ENCODE assay signal across 9 cellular contexts in the genomic region with DNA sequence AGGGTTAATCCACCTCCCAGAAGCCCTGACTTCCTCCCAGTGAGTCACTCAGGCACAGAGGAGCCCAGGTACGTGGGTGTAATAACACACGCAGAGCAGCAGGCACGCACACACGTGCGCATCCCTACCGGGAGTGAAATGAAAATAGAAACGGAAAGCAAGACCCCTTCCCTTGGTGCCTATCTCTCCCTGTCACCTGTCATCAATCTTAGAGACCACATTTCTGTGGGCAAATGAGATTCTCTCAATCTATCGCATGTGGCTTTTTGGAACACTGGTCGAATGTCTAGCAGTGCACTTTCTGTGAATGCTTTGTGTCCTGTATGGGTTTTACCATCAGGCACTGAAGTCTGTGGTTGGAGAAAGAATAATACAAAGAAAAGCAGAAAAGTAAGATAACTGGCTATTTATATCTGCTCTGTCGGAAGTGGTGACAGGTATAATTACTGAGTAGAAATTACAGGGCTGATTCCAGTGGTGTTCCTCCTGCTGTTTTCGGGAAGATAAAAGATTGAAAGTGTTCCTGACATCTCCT.
DNase-seq lines count a peak whose midpoint lies in the region; ATAC-seq and TF ChIP-seq lines count a peak whose summit lies in the region.
"Had no signal": no experiment of that assay in that cellular context is flagged by ENCODE, and none has a peak within 500 bp of the region (broad histone marks: within the 10 kb centered on the region; RNA-seq: fewer than 3 reads in every experiment).

No MANE protein-coding gene starts in this region.

- peak overlapping the region; percentile 14 for H3K27ac Mint-ChIP-seq in activated naive CD8-positive, alpha-beta T cell treated with anti-CD3 and anti-CD28 coated beads, Interleukin-2, amount 50 U/mL, for 24 hours
- no peak overlapping the region for H3K27ac Mint-ChIP-seq in stimulated activated naive CD8-positive, alpha-beta T cell treated with anti-CD3 and anti-CD28 coated beads, Interleukin-15, amount 100 ng/mL, for 72 hours

- peak; percentile 95 for ATAC-seq in activated naive CD8-positive, alpha-beta T cell treated with anti-CD3 and anti-CD28 coated beads, Interleukin-2, amount 50 U/mL, for 24 hours
- ATAC-seq in stimulated activated naive CD8-positive, alpha-beta T cell treated with anti-CD3 and anti-CD28 coated beads, Interleukin-15, amount 100 ng/mL, for 72 hours = peak; percentile 77

- H3K4me3 ChIP-seq in cardiac muscle cell = peak overlapping the region; percentile 1
- H3K4me3 ChIP-seq in colonic mucosa = no peak overlapping the region
- H3K4me3 ChIP-seq in stomach = no peak overlapping the region
- H3K4me3 ChIP-seq: SJSA1 had no signal

- intact Hi-C loops in cardiac septum (cut with DNase I) (no loop called here), colonic mucosa (cut with DNase I) (no loop called here), stomach (cut with DNase I; ENCODE audit: low total_unique reads) (no loop called here)

- peaks cover 21% of the 10 kb centered on the region for H3K4me1 Mint-ChIP-seq in activated naive CD8-positive, alpha-beta T cell treated with anti-CD3 and anti-CD28 coated beads, Interleukin-2, amount 50 U/mL, for 24 hours
- peaks cover 17% of the 10 kb centered on the region for H3K4me1 Mint-ChIP-seq in stimulated activated naive CD8-positive, alpha-beta T cell treated with anti-CD3 and anti-CD28 coated beads, Interleukin-15, amount 100 ng/mL, for 72 hours

- no peak overlapping the region for H3K9ac ChIP-seq in colonic mucosa (ENCODE audit: low read depth in 2 of 2, low read length in 2 of 2)

- no peaks in the 10 kb centered on the region for H3K36me3 Mint-ChIP-seq in activated naive CD8-positive, alpha-beta T cell treated with anti-CD3 and anti-CD28 coated beads, Interleukin-2, amount 50 U/mL, for 24 hours (ENCODE audit: low read depth)

- WGBS in stomach, 5 donors = 9 to 26% (median 19%) methylated on average over 11 of the region's 11 CpGs

- peak overlapping the region; percentile 64 for H3K27ac ChIP-seq in cardiac muscle cell
- no peak overlapping the region for H3K27ac ChIP-seq in colonic mucosa
- H3K27ac ChIP-seq in stomach = no peak overlapping the region
- H3K27ac ChIP-seq: SJSA1 had no signal

- peaks cover 43% of the 10 kb centered on the region for H3K4me1 ChIP-seq in cardiac muscle cell (ENCODE audit: low read depth)
- H3K4me1 ChIP-seq in colonic mucosa = no peaks in the 10 kb centered on the region
- H3K4me1 ChIP-seq in stomach = no peaks in the 10 kb centered on the region
- H3K4me1 ChIP-seq: SJSA1 had no signal

- H3K36me3 ChIP-seq in cardiac muscle cell = no peaks in the 10 kb centered on the region
- no peaks in the 10 kb centered on the region for H3K36me3 ChIP-seq in colonic mucosa
- no peaks in the 10 kb centered on the region for H3K36me3 ChIP-seq in stomach
- H3K36me3 ChIP-seq: SJSA1 had no signal

- H3K27me3 ChIP-seq in cardiac muscle cell (no peaks in the 10 kb centered on the region), colonic mucosa (no peaks in the 10 kb centered on the region), stomach (peaks cover 0 to 15% (median 0%) of the 10 kb centered on the region in 3 donors)
- H3K27me3 ChIP-seq: SJSA1 had no signal

- peaks cover 12% of the 10 kb centered on the region for H3K27me3 Mint-ChIP-seq in activated naive CD8-positive, alpha-beta T cell treated with anti-CD3 and anti-CD28 coated beads, Interleukin-2, amount 50 U/mL, for 24 hours
- H3K27me3 Mint-ChIP-seq in stimulated activated naive CD8-positive, alpha-beta T cell treated with anti-CD3 and anti-CD28 coated beads, Interleukin-15, amount 100 ng/mL, for 72 hours = peaks cover 39% of the 10 kb centered on the region

- peaks cover 6% of the 10 kb centered on the region for H3K9me3 Mint-ChIP-seq in activated naive CD8-positive, alpha-beta T cell treated with anti-CD3 and anti-CD28 coated beads, Interleukin-2, amount 50 U/mL, for 24 hours
- H3K9me3 Mint-ChIP-seq in stimulated activated naive CD8-positive, alpha-beta T cell treated with anti-CD3 and anti-CD28 coated beads, Interleukin-15, amount 100 ng/mL, for 72 hours = peaks cover 9 to 22% of the 10 kb centered on the region in 2 donors

- H3K9me3 ChIP-seq in cardiac muscle cell (ENCODE audit: low read depth) = no peaks in the 10 kb centered on the region
- no peaks in the 10 kb centered on the region for H3K9me3 ChIP-seq in colonic mucosa
- no peaks in the 10 kb centered on the region for H3K9me3 ChIP-seq in stomach
- H3K9me3 ChIP-seq: SJSA1 had no signal

- no peak for TF ChIP-seq POLR2A in stomach (IDR thresholded peaks at IDR 0.05)

- TF ChIP-seq EP300 in stomach (IDR thresholded peaks at IDR 0.05) = no peak

- no peak for TF ChIP-seq CTCF in cardiac muscle cell (IDR thresholded peaks at IDR 0.05; ENCODE audit: low read depth, low read length)
- TF ChIP-seq CTCF in colonic mucosa (IDR thresholded peaks at IDR 0.05) = no peak
- no peak for TF ChIP-seq CTCF in stomach (IDR thresholded peaks at IDR 0.05)

- peak overlapping the region; percentile 64 for H3K4me3 Mint-ChIP-seq in activated naive CD8-positive, alpha-beta T cell treated with anti-CD3 and anti-CD28 coated beads, Interleukin-2, amount 50 U/mL, for 24 hours
- peak overlapping the region; percentile 66 to 71 for H3K4me3 Mint-ChIP-seq in stimulated activated naive CD8-positive, alpha-beta T cell treated with anti-CD3 and anti-CD28 coated beads, Interleukin-15, amount 100 ng/mL, for 72 hours

- peak in 1 of 2 donors; percentile 45 for DNase-seq in cardiac muscle cell (ENCODE audit: low read depth in 1 of 2, low spot score in 1 of 2)
- DNase-seq in cardiac septum (ENCODE audit: low spot score) = no peak
- DNase-seq in HPDE6-E6E7 (ENCODE audit: extremely low spot score) = peak; percentile 75
- DNase-seq in activated naive CD8-positive, alpha-beta T cell treated with anti-CD3 and anti-CD28 coated beads, Interleukin-2, amount 50 U/mL, for 24 hours = peak; percentile 23
- peak; percentile 12 to 13 for DNase-seq in stimulated activated naive CD8-positive, alpha-beta T cell treated with anti-CD3 and anti-CD28 coated beads, Interleukin-15, amount 100 ng/mL, for 72 hours
- DNase-seq in glomerular visceral epithelial cell (ENCODE audit: extremely low spot score) = no peak
- DNase-seq in colonic mucosa = no peak
- DNase-seq in stomach = no peak

Comparison
In these comparisons a context has a peak if more than half of its experiments do, and no peak if none do; other contexts are left out.
1. DNase-seq: peak in HPDE6-E6E7 (single experiment), activated naive CD8-positive, alpha-beta T cell treated with anti-CD3 and anti-CD28 coated beads, Interleukin-2, amount 50 U/mL, for 24 hours (single experiment) and stimulated activated naive CD8-positive, alpha-beta T cell treated with anti-CD3 and anti-CD28 coated beads, Interleukin-15, amount 100 ng/mL, for 72 hours (2 of 2); none in cardiac septum (single experiment), glomerular visceral epithelial cell (single experiment), colonic mucosa (single experiment) and stomach (single experiment).